In the genomic region with DNA sequence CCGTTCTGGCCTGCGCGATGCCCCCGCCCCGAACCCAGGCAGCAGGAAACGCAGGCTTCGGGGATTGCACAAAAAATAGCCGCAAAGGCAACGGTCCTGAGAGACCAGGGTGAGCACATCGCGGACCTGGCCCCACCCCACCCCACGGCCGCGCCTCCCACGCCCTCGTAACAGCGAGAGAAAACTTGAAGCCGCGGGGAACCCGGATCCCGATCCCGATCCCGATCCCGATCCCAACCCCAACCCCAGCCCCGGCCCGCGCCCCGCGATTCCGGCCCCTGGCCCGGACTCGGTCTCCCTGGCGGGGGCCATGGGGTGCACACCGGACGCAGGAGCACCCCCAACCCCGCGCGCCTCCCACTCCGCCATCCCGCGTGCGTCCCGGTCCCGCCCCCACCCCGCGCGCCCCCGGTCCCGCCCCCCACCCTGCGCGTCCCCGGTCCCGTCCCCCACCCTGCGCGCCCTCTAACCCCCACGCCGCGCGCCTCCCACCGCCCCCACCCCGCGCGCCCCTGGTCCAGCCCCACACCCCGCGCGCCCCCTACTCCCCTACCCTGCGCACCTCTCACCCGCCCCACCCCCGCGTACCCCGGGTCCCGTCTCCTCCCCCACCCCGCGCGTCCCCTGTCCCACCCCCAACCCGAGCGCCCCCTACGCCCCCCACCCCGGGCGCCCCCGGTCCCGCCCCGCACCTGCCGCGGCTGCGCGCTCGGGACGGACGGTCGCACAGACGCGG, we compare ENCODE assay signal across 1 cellular context.
TF ChIP-seq lines count a peak whose summit lies in the region.

No MANE protein-coding gene starts in this region.

TF ChIP-seq in HepG2, 621 proteins besides CTCF, POLR2A, EP300 and RAD21:
- TF ChIP-seq ZFP62 (CRISPR knock-in tag; IDR thresholded peaks at IDR 0.05) (no peak), SIN3A (IDR thresholded peaks at IDR 0.05; ENCODE audit: borderline replicate concordance, low read depth, low read length) (0 out of 2 replicates have a peak, but pooled peaks have one; percentile 6), MAZ (IDR thresholded peaks at IDR 0.05; ENCODE audit: borderline replicate concordance, low read depth, low read length) (no peak), MAZ (CRISPR knock-in tag; IDR thresholded peaks at IDR 0.05; ENCODE audit: low read depth) (0 out of 2 replicates have a peak, but pooled peaks have one; percentile 8), ZNF605 (CRISPR knock-in tag; IDR thresholded peaks at IDR 0.05) (no peak), NR1H2 (CRISPR knock-in tag; IDR thresholded peaks at IDR 0.05; ENCODE audit: borderline replicate concordance, low read depth) (no peak), HES4 (CRISPR knock-in tag; IDR thresholded peaks at IDR 0.05; ENCODE audit: borderline replicate concordance) (0 out of 2 replicates have a peak, but pooled peaks have one; percentile 23), HOXA3 (CRISPR knock-in tag; IDR thresholded peaks at IDR 0.05) (peak; percentile 41; the same call in 1 of the 2 replicates), ATF1 (CRISPR knock-in tag; IDR thresholded peaks at IDR 0.05) (no peak), SAP130 (CRISPR knock-in tag; IDR thresholded peaks at IDR 0.05; ENCODE audit: low read depth) (peak; percentile 11; the same call in 1 of the 2 replicates), AGO1 (IDR thresholded peaks at IDR 0.05; ENCODE audit: low read depth, low read length, poor library complexity, severe bottlenecking) (peak; percentile 47)
- TF ChIP-seq, protein P1, sequence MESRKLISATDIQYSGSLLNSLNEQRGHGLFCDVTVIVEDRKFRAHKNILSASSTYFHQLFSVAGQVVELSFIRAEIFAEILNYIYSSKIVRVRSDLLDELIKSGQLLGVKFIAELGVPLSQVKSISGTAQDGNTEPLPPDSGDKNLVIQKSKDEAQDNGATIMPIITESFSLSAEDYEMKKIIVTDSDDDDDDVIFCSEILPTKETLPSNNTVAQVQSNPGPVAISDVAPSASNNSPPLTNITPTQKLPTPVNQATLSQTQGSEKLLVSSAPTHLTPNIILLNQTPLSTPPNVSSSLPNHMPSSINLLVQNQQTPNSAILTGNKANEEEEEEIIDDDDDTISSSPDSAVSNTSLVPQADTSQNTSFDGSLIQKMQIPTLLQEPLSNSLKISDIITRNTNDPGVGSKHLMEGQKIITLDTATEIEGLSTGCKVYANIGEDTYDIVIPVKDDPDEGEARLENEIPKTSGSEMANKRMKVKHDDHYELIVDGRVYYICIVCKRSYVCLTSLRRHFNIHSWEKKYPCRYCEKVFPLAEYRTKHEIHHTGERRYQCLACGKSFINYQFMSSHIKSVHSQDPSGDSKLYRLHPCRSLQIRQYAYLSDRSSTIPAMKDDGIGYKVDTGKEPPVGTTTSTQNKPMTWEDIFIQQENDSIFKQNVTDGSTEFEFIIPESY (CRISPR knock-in tag; IDR thresholded peaks at IDR 0.05) = 0 out of 2 replicates have a peak, but pooled peaks have one; percentile 1
- TF ChIP-seq, protein P2, sequence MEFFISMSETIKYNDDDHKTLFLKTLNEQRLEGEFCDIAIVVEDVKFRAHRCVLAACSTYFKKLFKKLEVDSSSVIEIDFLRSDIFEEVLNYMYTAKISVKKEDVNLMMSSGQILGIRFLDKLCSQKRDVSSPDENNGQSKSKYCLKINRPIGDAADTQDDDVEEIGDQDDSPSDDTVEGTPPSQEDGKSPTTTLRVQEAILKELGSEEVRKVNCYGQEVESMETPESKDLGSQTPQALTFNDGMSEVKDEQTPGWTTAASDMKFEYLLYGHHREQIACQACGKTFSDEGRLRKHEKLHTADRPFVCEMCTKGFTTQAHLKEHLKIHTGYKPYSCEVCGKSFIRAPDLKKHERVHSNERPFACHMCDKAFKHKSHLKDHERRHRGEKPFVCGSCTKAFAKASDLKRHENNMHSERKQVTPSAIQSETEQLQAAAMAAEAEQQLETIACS (CRISPR knock-in tag; IDR thresholded peaks at IDR 0.05) = 0 out of 2 replicates have a peak, but pooled peaks have one; percentile 22
